ENCODE assay signal across 11 cellular contexts in genomic region chr19:29687897-29688728, GRCh38. TPM values are rescaled to one million over a fixed set of nuclear protein-coding genes. Genes with fewer than 3 reads are reported as not detected.
DNase-seq lines count a peak whose midpoint lies in the region; ATAC-seq and TF ChIP-seq lines count a peak whose summit lies in the region.
"Had no signal": no experiment of that assay in that cellular context is flagged by ENCODE, and none has a peak within 500 bp of the region (broad histone marks: within the 10 kb centered on the region; RNA-seq: fewer than 3 reads in every experiment).

No MANE protein-coding gene starts in this region.

- H3K9me3 Mint-ChIP-seq in naive thymus-derived CD4-positive, alpha-beta T cell: peaks cover 0 to 5% (median 0%) of the 10 kb centered on the region in 11 donors

- peak overlapping the region in 2 of 9 donors; percentile 5 to 29 for H3K27ac Mint-ChIP-seq in naive thymus-derived CD4-positive, alpha-beta T cell

- H3K36me3 ChIP-seq in MG63 (peaks cover 6% of the 10 kb centered on the region), Peyer's patch (no peaks in the 10 kb centered on the region)
- no peaks in the 10 kb centered on the region for H3K36me3 ChIP-seq in naive thymus-derived CD4-positive, alpha-beta T cell (ENCODE audit: control insufficient read depth in 2 of 3, insufficient read depth in 3 of 3, low read length in 3 of 3)
- H3K36me3 ChIP-seq: ascending aorta had no signal

- H3K9me3 ChIP-seq in AG04450 (ENCODE audit: control insufficient read depth, insufficient read depth, low read length): peaks cover 20% of the 10 kb centered on the region
- peaks cover 7% of the 10 kb centered on the region for H3K9me3 ChIP-seq in MG63
- peaks cover 0 to 4% (median 0%) of the 10 kb centered on the region in 3 experiments for H3K9me3 ChIP-seq in naive thymus-derived CD4-positive, alpha-beta T cell (ENCODE audit: control insufficient read depth in 2 of 3, low read length in 3 of 3)
- H3K9me3 ChIP-seq in Peyer's patch: peaks cover 0 to 5% (median 0%) of the 10 kb centered on the region in 4 donors

- CTCF ChIA-PET in AG04450 (lab: Charles Lee): interaction anchor here (0.8 kb wide), 1 partner anchor 78 kb away, joined by 4 read pairs; no protein-coding TSS in a partner anchor
- CTCF ChIA-PET in naive thymus-derived CD4-positive, alpha-beta T cell (lab: Charles Lee): interaction anchor here (0.9 kb wide), 1 partner anchor 22 kb away, joined by 5 read pairs; the partner anchor contains the start of gene PLEKHF1

- peaks cover 0 to 3% of the 10 kb centered on the region in 2 donors for H3K4me1 ChIP-seq in naive thymus-derived CD4-positive, alpha-beta T cell (ENCODE audit: control insufficient read depth in 2 of 2, insufficient read depth in 2 of 2, low read length in 2 of 2)
- no peaks in the 10 kb centered on the region for H3K4me1 ChIP-seq in Peyer's patch

- intact Hi-C loops in naive thymus-derived CD4-positive, alpha-beta T cell (cut with micrococcal nuclease): no loop called here

- peaks cover 15 to 46% (median 32%) of the 10 kb centered on the region in 7 donors for H3K4me1 Mint-ChIP-seq in naive thymus-derived CD4-positive, alpha-beta T cell

- TF ChIP-seq CTCF in AG04450 (IDR thresholded peaks at IDR 0.05; ENCODE audit: low read depth, low read length) (no peak), Peyer's patch (IDR thresholded peaks at IDR 0.05) (no peak)

- H3K27me3 ChIP-seq in AG04450 (ENCODE audit: control insufficient read depth, insufficient read depth, low read length) (no peaks in the 10 kb centered on the region), MG63 (no peaks in the 10 kb centered on the region), Peyer's patch (no peaks in the 10 kb centered on the region)
- no peaks in the 10 kb centered on the region for H3K27me3 ChIP-seq in naive thymus-derived CD4-positive, alpha-beta T cell (ENCODE audit: control insufficient read depth in 2 of 2, insufficient read depth in 2 of 2, low read length in 2 of 2)
- H3K27me3 ChIP-seq: ascending aorta had no signal

- H3K4me3 Mint-ChIP-seq in naive thymus-derived CD4-positive, alpha-beta T cell: no peak overlapping the region

- no peak overlapping the region for H3K4me3 ChIP-seq in AG04450 (ENCODE audit: low read depth, low read length)
- peak overlapping the region; percentile 47 for H3K4me3 ChIP-seq in MG63
- H3K4me3 ChIP-seq in naive thymus-derived CD4-positive, alpha-beta T cell (ENCODE audit: low read length): no peak overlapping the region
- H3K4me3 ChIP-seq in Peyer's patch: no peak overlapping the region
- H3K4me3 ChIP-seq: ascending aorta had no signal

- peaks cover 0 to 14% (median 3%) of the 10 kb centered on the region in 5 donors for H3K36me3 Mint-ChIP-seq in naive thymus-derived CD4-positive, alpha-beta T cell

- DNase-seq in AG04450 (ENCODE audit: low read depth, low spot score) (no peak), MG63 (peak; percentile 72), amniotic epithelial cell (ENCODE audit: low read depth) (peak; percentile 65), lung microvascular endothelial cell (ENCODE audit: low read depth in 2 of 2) (peak; percentile 48 to 73), NK-92 (lab: John Stamatoyannopoulos, UW; ENCODE audit: unreplicated experiment) (no peak), COR-L47 (lab: John Stamatoyannopoulos, UW) (no peak), Peyer's patch (no peak)
- no peak for DNase-seq in naive thymus-derived CD4-positive, alpha-beta T cell
- DNase-seq: activated CD4-positive, CD25-positive, alpha-beta regulatory T cell treated with anti-CD3 and anti-CD28 coated beads, Interleukin-2, amount 50 U/mL, for 72 hours; NCI-H1048 had no signal

- POLR2A ChIA-PET in AG04450 (lab: Yijun Ruan, JAX): no interaction called here
- POLR2A ChIA-PET in naive thymus-derived CD4-positive, alpha-beta T cell (lab: Charles Lee): interaction anchor here (1.4 to 5.5 kb wide), 2 partner anchors 16 to 78 kb away, joined by 3 to 38 read pairs; no protein-coding TSS in a partner anchor

- H3K27ac ChIP-seq in AG04450 (ENCODE audit: low read depth, low read length) (peak overlapping the region; percentile 98), Peyer's patch (no peak overlapping the region)
- H3K27ac ChIP-seq in naive thymus-derived CD4-positive, alpha-beta T cell (ENCODE audit: low read depth, low read length): no peak overlapping the region

- no peaks in the 10 kb centered on the region for H3K27me3 Mint-ChIP-seq in naive thymus-derived CD4-positive, alpha-beta T cell

- TF ChIP-seq POLR2A in Peyer's patch (IDR thresholded peaks at IDR 0.05): no peak

- no peak for ATAC-seq in naive thymus-derived CD4-positive, alpha-beta T cell

RNA-seq across cellular contexts. Expression of gene PLEKHF1, which starts 22.9 kb away (rescaled TPM):
- 5.4 and 6.4 TPM in 2 replicates for polyA plus RNA-seq in AG04450 (2011; rRNA removed)
- 7.9 and 10.2 TPM in 2 replicates for polyA minus RNA-seq in AG04450 (2011; rRNA and poly(A)+ RNA removed)
- total RNA-seq in MG63 (2014; rRNA removed; shearing (Covaris generic); ENCODE audit: low replicate concordance): 22.2 and 37.5 TPM in 2 replicates
- 3.6 and 5.0 TPM in 2 replicates for total RNA-seq in lung microvascular endothelial cell
- total RNA-seq in naive thymus-derived CD4-positive, alpha-beta T cell: 10 to 100 TPM; 11.1 to 47.2 (median 17.5) TPM
- polyA plus RNA-seq in naive thymus-derived CD4-positive, alpha-beta T cell: 10 to 100 TPM; 11.5 to 37.6 TPM
- total RNA-seq in Peyer's patch: 10 to 100 TPM in 1 of 4 donors, 1 to 10 TPM in 3; 8.2 to 16.5 (median 9.0) TPM

RNA-seq across cellular contexts. Expression of gene C19orf12, which starts 26.9 kb away (rescaled TPM):
- polyA plus RNA-seq in AG04450 (2011; rRNA removed): 27.1 and 27.9 TPM in 2 replicates
- polyA minus RNA-seq in AG04450 (2011; rRNA and poly(A)+ RNA removed): 10.9 and 11.3 TPM in 2 replicates
- 35.6 and 47.0 TPM in 2 replicates for total RNA-seq in MG63 (2014; rRNA removed; shearing (Covaris generic); ENCODE audit: low replicate concordance)
- 11.1 and 18.8 TPM in 2 replicates for total RNA-seq in lung microvascular endothelial cell
- total RNA-seq in naive thymus-derived CD4-positive, alpha-beta T cell: 10 to 100 TPM; 19.8 to 51.5 (median 24.6) TPM
- polyA plus RNA-seq in naive thymus-derived CD4-positive, alpha-beta T cell: 10 to 100 TPM; 17.6 to 23.3 TPM
- total RNA-seq in Peyer's patch: 10 to 100 TPM; 18.2 to 49.1 (median 28.2) TPM

Comparison
In these comparisons a context has a peak if more than half of its experiments do, and no peak if none do; other contexts are left out.
1. DNase-seq: peak in MG63 (single experiment), amniotic epithelial cell (single experiment) and lung microvascular endothelial cell (2 of 2); none in AG04450 (single experiment), NK-92 (single experiment), COR-L47 (single experiment), naive thymus-derived CD4-positive, alpha-beta T cell (0 of 9) and Peyer's patch (0 of 3).